Comparison of ENCODE assay signal across 6 cellular contexts in genomic region chr6:32973934-32974333, GRCh38. TPM values are rescaled to one million over a fixed set of nuclear protein-coding genes. Genes with fewer than 3 reads are reported as not detected.
DNase-seq lines count a peak whose midpoint lies in the region; ATAC-seq lines count a peak whose summit lies in the region.

No MANE protein-coding gene starts in this region.

- H3K9me3 ChIP-seq in iPS-15b (ENCODE audit: control insufficient read depth, insufficient read depth, low read length) (no peaks in the 10 kb centered on the region), aorta (ENCODE audit: control insufficient read depth, low read length) (no peaks in the 10 kb centered on the region)

- H3K4me3 Mint-ChIP-seq in T-helper 2 cell treated with Interferon-gamma antibody and Interleukin-4, amounts not matched to agents 5 μg/mL and 100 μg/mL, for 36 hours, result peak overlapping the region; percentile 93

- peaks cover 2% of the 10 kb centered on the region for H3K4me1 ChIP-seq in iPS-15b (ENCODE audit: control insufficient read depth, insufficient read depth, low read length)
- H3K4me1 ChIP-seq in aorta (ENCODE audit: control insufficient read depth in 1 of 2, insufficient read depth in 2 of 2, low read length in 2 of 2), result no peaks in the 10 kb centered on the region

- peak overlapping the region; percentile 97 for H3K9ac ChIP-seq in iPS-15b (ENCODE audit: low read depth, low read length)

- DNase-seq in DMS 273 (lab: John Stamatoyannopoulos, UW; ENCODE audit: unreplicated experiment) (peak; percentile 58), DMS 273 treated with DMSO at 0.1 percent for 48 hours (lab: John Stamatoyannopoulos, UW) (no peak), aorta (no peak)
- DNase-seq in T-helper 2 cell treated with Interferon-gamma antibody and Interleukin-4, amounts not matched to agents 5 μg/mL and 100 μg/mL, for 36 hours (ENCODE audit: low spot score), result no peak

- no peaks in the 10 kb centered on the region for H3K9me3 Mint-ChIP-seq in T-helper 2 cell treated with Interferon-gamma antibody and Interleukin-4, amounts not matched to agents 5 μg/mL and 100 μg/mL, for 36 hours

- H3K27ac ChIP-seq in aorta (ENCODE audit: low read depth in 1 of 2, low read length in 2 of 2), result no peak overlapping the region

- 0 to 1% methylated on average over 4 of the region's 4 CpGs for WGBS in aorta, 2 donors

- H3K4me3 ChIP-seq in iPS-15b (ENCODE audit: low read depth, low read length), result peak overlapping the region; percentile 94
- peak overlapping the region; percentile 83 to 91 for H3K4me3 ChIP-seq in aorta (ENCODE audit: low read length in 2 of 2)

- ATAC-seq in aorta (ENCODE audit: low FRiP score) (no peak), GM19397 (IDR thresholded peaks at IDR 0.05; ENCODE audit: unreplicated experiment) (no peak)

- H3K27me3 Mint-ChIP-seq in T-helper 2 cell treated with Interferon-gamma antibody and Interleukin-4, amounts not matched to agents 5 μg/mL and 100 μg/mL, for 36 hours (ENCODE audit: low read depth), result no peaks in the 10 kb centered on the region

- intact Hi-C loops in aorta (cut with DNase I), result loop anchor here (2.0 to 10.0 kb wide), 4 partner anchors 132 to 779 kb away; partner anchors contain the start of genes GPSM3 (in 1 of the 2), PBX2 (in 1 of the 2), PSMB8 (in 1 of the 2) and ZBTB22 (in 1 of the 2)

- H3K36me3 ChIP-seq in iPS-15b (ENCODE audit: control insufficient read depth, insufficient read depth, low read length) (peaks cover 70% of the 10 kb centered on the region), aorta (ENCODE audit: control insufficient read depth in 1 of 2, insufficient read depth in 2 of 2, low read length in 1 of 2) (peaks cover 10 to 24% of the 10 kb centered on the region in 2 donors)

- H3K27me3 ChIP-seq in iPS-15b (ENCODE audit: control insufficient read depth, insufficient read depth, low read length) (no peaks in the 10 kb centered on the region), aorta (ENCODE audit: control insufficient read depth in 1 of 2, insufficient read depth in 2 of 2, low read length in 1 of 2) (peaks cover 0 to 2% of the 10 kb centered on the region in 2 donors)

- H3K36me3 Mint-ChIP-seq in T-helper 2 cell treated with Interferon-gamma antibody and Interleukin-4, amounts not matched to agents 5 μg/mL and 100 μg/mL, for 36 hours (ENCODE audit: low read depth), result peaks cover 90% of the 10 kb centered on the region

- peak overlapping the region; percentile 99 for H3K27ac Mint-ChIP-seq in T-helper 2 cell treated with Interferon-gamma antibody and Interleukin-4, amounts not matched to agents 5 μg/mL and 100 μg/mL, for 36 hours

- H3K4me1 Mint-ChIP-seq in T-helper 2 cell treated with Interferon-gamma antibody and Interleukin-4, amounts not matched to agents 5 μg/mL and 100 μg/mL, for 36 hours (ENCODE audit: low read depth), result peaks cover 29% of the 10 kb centered on the region

RNA-seq across cellular contexts. Expression of gene BRD2, which starts 5.5 kb away (rescaled TPM):
- 100 to 1,000 TPM; 166 to 181 TPM for total RNA-seq in aorta
- 100 to 1,000 TPM in 1 of 2 donors, 10 to 100 TPM in 1; 71.0 to 145 TPM for polyA plus RNA-seq in aorta

RNA-seq across cellular contexts. Expression of gene HLA-DMA, which starts 21.0 kb away (rescaled TPM):
- total RNA-seq in aorta, result 100 to 1,000 TPM in 1 of 2 donors, 10 to 100 TPM in 1; 36.9 to 109 TPM
- polyA plus RNA-seq in aorta, result 10 to 100 TPM in 1 of 2 donors, 1 to 10 TPM in 1; 9.8 to 33.3 TPM

RNA-seq across cellular contexts. Expression of gene HLA-DMB, which starts 33.1 kb away (rescaled TPM):
- total RNA-seq in aorta, result 10 to 100 TPM; 20.1 to 73.1 TPM
- 10 to 100 TPM in 1 of 2 donors, 1 to 10 TPM in 1; 3.6 to 35.7 TPM for polyA plus RNA-seq in aorta

RNA-seq across cellular contexts. Expression of gene HLA-DOA, which starts 35.5 kb away (rescaled TPM):
- total RNA-seq in aorta, result 10 to 100 TPM; 10.4 to 16.7 TPM
- polyA plus RNA-seq in aorta, result 1 to 10 TPM in 1 of 2 donors, under 1 TPM in 1; 0.28 to 2.8 TPM
